13 cellular contexts compared by ENCODE assay signal in the genomic region with DNA sequence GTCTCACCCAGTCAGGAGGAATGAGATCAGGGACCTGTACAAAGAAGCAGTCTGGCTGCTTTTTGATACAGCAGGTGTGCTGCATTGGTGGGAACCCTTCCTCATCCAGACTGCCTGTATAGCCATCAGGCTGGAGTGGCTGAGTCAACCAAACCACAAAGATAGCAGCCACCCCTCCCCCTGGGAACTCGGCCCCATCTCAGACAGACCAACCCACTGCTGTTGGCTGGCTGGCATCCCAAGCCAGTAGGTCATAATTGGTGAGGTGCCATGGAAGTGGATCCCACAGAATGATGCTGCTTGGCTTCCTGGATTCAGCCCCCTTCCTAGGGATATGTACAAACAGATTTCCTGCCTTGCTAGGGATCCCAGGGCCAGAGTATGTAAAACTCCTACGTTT.
A peak's percentile ranks its signal among the peaks of the same experiment; 100 is the strongest.
DNase-seq lines count a peak whose midpoint lies in the region; ATAC-seq and TF ChIP-seq lines count a peak whose summit lies in the region.
"Had no signal": no experiment of that assay in that cellular context is flagged by ENCODE, and none has a peak within 500 bp of the region (broad histone marks: within the 10 kb centered on the region; RNA-seq: fewer than 3 reads in every experiment).

No MANE protein-coding gene starts in this region.

- DNase-seq in AG08396 (ENCODE audit: low spot score) = peak; percentile 64
- DNase-seq in HK-2 (ENCODE audit: unreplicated experiment) = peak; percentile 74
- DNase-seq in astrocyte of the cerebellum (ENCODE audit: low read depth) = peak; percentile 84
- DNase-seq in islet precursor cell = peak; percentile 72
- DNase-seq in activated T-helper 1 cell treated with anti-CD3 and anti-CD28 coated beads, Interleukin-12 subunit alpha, Interleukin-12 subunit beta, Interleukin-2, Interleukin-4 antibody, amounts not matched to agents 30 ng/mL and 10 ng/mL and 1 ng/mL, durations not matched to agents 14 hours and 24 hours and 36 hours (ENCODE audit: low spot score) = no peak
- no peak for DNase-seq in NCI-H2107 treated with DMSO at 0.1 percent for 48 hours (lab: John Stamatoyannopoulos, UW; ENCODE audit: unreplicated experiment)
- no peak for DNase-seq in NCI-H82 treated with DMSO at 0.1 percent for 48 hours (lab: John Stamatoyannopoulos, UW; ENCODE audit: unreplicated experiment)
- DNase-seq: NCI-H1105 treated with DMSO at 0.1 percent for 48 hours; stimulated activated CD4-positive, alpha-beta T cell treated with anti-CD3 and anti-CD28 coated beads, Interleukin-1b, Interleukin-23, amount 100 ng/mL, for 48 hours had no signal

- H3K27me3 Mint-ChIP-seq in activated T-helper 1 cell treated with anti-CD3 and anti-CD28 coated beads, Interleukin-12 subunit alpha, Interleukin-12 subunit beta, Interleukin-2, Interleukin-4 antibody, amounts not matched to agents 30 ng/mL and 10 ng/mL and 1 ng/mL, durations not matched to agents 14 hours and 24 hours and 36 hours (ENCODE audit: insufficient read depth) = no peaks in the 10 kb centered on the region
- H3K27me3 Mint-ChIP-seq: stimulated activated naive CD8-positive, alpha-beta T cell treated with anti-CD3 and anti-CD28 coated beads, Interleukin-15, Interleukin-2, amounts not matched to agents 100 ng/mL and 50 ng/mL, for 24 hours had no signal

- H3K4me1 Mint-ChIP-seq in activated T-helper 1 cell treated with anti-CD3 and anti-CD28 coated beads, Interleukin-12 subunit alpha, Interleukin-12 subunit beta, Interleukin-2, Interleukin-4 antibody, amounts not matched to agents 30 ng/mL and 10 ng/mL and 1 ng/mL, durations not matched to agents 14 hours and 24 hours and 36 hours (ENCODE audit: low read depth) = peaks cover 12% of the 10 kb centered on the region
- H3K4me1 Mint-ChIP-seq: neural crest cell had no signal

- no peak overlapping the region for H3K4me3 Mint-ChIP-seq in activated T-helper 1 cell treated with anti-CD3 and anti-CD28 coated beads, Interleukin-12 subunit alpha, Interleukin-12 subunit beta, Interleukin-2, Interleukin-4 antibody, amounts not matched to agents 30 ng/mL and 10 ng/mL and 1 ng/mL, durations not matched to agents 14 hours and 24 hours and 36 hours
- H3K4me3 Mint-ChIP-seq: neural crest cell; stimulated activated naive CD8-positive, alpha-beta T cell treated with anti-CD3 and anti-CD28 coated beads, Interleukin-15, Interleukin-2, amounts not matched to agents 100 ng/mL and 50 ng/mL, for 24 hours; T-helper 2 cell treated with Interferon-gamma antibody and Interleukin-4, amounts not matched to agents 5 μg/mL and 100 μg/mL, for 36 hours had no signal

- H3K27ac Mint-ChIP-seq in activated T-helper 1 cell treated with anti-CD3 and anti-CD28 coated beads, Interleukin-12 subunit alpha, Interleukin-12 subunit beta, Interleukin-2, Interleukin-4 antibody, amounts not matched to agents 30 ng/mL and 10 ng/mL and 1 ng/mL, durations not matched to agents 14 hours and 24 hours and 36 hours = no peak overlapping the region
- H3K27ac Mint-ChIP-seq: stimulated activated naive CD8-positive, alpha-beta T cell treated with anti-CD3 and anti-CD28 coated beads, Interleukin-15, Interleukin-2, amounts not matched to agents 100 ng/mL and 50 ng/mL, for 24 hours had no signal

- intact Hi-C loops in activated T-helper 1 cell treated with anti-CD3 and anti-CD28 coated beads, Interleukin-12 subunit alpha, Interleukin-12 subunit beta, Interleukin-2, Interleukin-4 antibody, amounts not matched to agents 30 ng/mL and 10 ng/mL and 1 ng/mL, durations not matched to agents 14 hours and 24 hours and 36 hours (cut with micrococcal nuclease) = no loop called here

- no peak for TF ChIP-seq CTCF in astrocyte of the cerebellum (IDR thresholded peaks at IDR 0.05; ENCODE audit: low read depth, low read length, missing control alignments)

- H3K36me3 Mint-ChIP-seq in activated T-helper 1 cell treated with anti-CD3 and anti-CD28 coated beads, Interleukin-12 subunit alpha, Interleukin-12 subunit beta, Interleukin-2, Interleukin-4 antibody, amounts not matched to agents 30 ng/mL and 10 ng/mL and 1 ng/mL, durations not matched to agents 14 hours and 24 hours and 36 hours (ENCODE audit: low read depth) = peaks cover 48% of the 10 kb centered on the region

- H3K4me3 ChIP-seq in astrocyte of the cerebellum (ENCODE audit: low read depth, low read length) = no peak overlapping the region

- no peak for ATAC-seq in GM19035 (IDR thresholded peaks at IDR 0.05; ENCODE audit: unreplicated experiment)

- in situ Hi-C loops in astrocyte of the cerebellum (cut with HindIII; ENCODE audit: low sequenced_read_pairs) = no loop called here

- H3K9me3 Mint-ChIP-seq in activated T-helper 1 cell treated with anti-CD3 and anti-CD28 coated beads, Interleukin-12 subunit alpha, Interleukin-12 subunit beta, Interleukin-2, Interleukin-4 antibody, amounts not matched to agents 30 ng/mL and 10 ng/mL and 1 ng/mL, durations not matched to agents 14 hours and 24 hours and 36 hours = peaks cover 14% of the 10 kb centered on the region

Comparison
In these comparisons a context has a peak if more than half of its experiments do, and no peak if none do; other contexts are left out.
1. DNase-seq: peak in AG08396 (single experiment), HK-2 (single experiment), astrocyte of the cerebellum (single experiment) and islet precursor cell (single experiment); none in activated T-helper 1 cell treated with anti-CD3 and anti-CD28 coated beads, Interleukin-12 subunit alpha, Interleukin-12 subunit beta, Interleukin-2, Interleukin-4 antibody, amounts not matched to agents 30 ng/mL and 10 ng/mL and 1 ng/mL, durations not matched to agents 14 hours and 24 hours and 36 hours (single experiment), NCI-H2107 treated with DMSO at 0.1 percent for 48 hours (single experiment) and NCI-H82 treated with DMSO at 0.1 percent for 48 hours (single experiment).